22 cellular contexts compared by ENCODE assay signal in the genomic region with DNA sequence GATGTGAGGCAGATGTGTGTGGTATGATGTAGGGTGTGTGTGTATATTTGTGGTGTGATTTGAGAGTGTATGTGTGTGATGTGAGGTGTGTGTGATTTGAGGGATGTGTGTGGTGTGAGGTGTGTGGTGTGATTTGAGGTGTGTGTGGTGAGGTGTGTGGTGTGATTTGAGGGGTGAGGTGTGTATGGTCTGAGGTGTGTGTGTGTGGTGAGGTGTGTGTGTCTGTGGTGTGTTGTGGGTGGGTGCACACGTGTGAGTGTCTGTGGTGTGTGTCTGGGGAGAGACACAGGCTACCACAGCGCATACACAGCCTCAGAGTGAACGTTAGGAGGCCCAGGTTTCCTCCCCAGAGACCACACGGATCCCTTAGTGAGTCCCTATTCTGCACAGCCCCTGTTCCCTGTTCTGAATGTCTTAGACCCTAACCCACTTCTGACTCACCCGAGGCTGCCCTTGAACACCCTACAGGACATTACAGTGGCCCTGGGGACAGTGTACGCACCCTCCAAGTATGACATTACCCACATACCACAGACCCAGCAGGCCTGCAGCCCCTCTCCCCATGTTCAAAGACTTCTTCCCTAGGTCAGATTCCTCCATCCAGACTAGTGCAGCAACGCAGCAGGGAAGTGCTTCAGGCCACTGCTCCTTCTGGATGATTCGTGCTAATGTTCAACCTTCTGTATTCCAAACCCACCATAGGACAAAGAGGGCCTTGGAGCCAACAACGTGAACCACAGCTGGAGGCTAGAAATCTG. TPM values are rescaled to one million over a fixed set of nuclear protein-coding genes. Genes with fewer than 3 reads are reported as not detected.
"Had no signal": no experiment of that assay in that cellular context is flagged by ENCODE, and none has a peak within 500 bp of the region (broad histone marks: within the 10 kb centered on the region; RNA-seq: fewer than 3 reads in every experiment).

No MANE protein-coding gene starts in this region.

- H3K9me3 Mint-ChIP-seq: activated CD4-positive, alpha-beta T cell treated with anti-CD3 and anti-CD28 coated beads, Interleukin-2, amount 10 ng/mL, durations not matched to agents 7 days and 5 days; activated T-helper 2 cell treated with anti-CD3 and anti-CD28 coated beads, Interferon-gamma antibody, Interleukin-2, Interleukin-4, amounts not matched to agents 10 μg/mL and 5 μg/mL and 100 μg/mL, durations not matched to agents 14 hours and 24 hours and 36 hours; mesothelial cell of epicardium; neural crest cell; T-helper 2 cell treated with Interferon-gamma antibody and Interleukin-4, amounts not matched to agents 5 μg/mL and 100 μg/mL, for 36 hours had no signal

- H3K27ac Mint-ChIP-seq: activated CD4-positive, alpha-beta T cell treated with anti-CD3 and anti-CD28 coated beads, Interleukin-2, amount 10 ng/mL, durations not matched to agents 7 days and 5 days; activated T-helper 2 cell treated with anti-CD3 and anti-CD28 coated beads, Interferon-gamma antibody, Interleukin-2, Interleukin-4, amounts not matched to agents 10 μg/mL and 5 μg/mL and 100 μg/mL, durations not matched to agents 14 hours and 24 hours and 36 hours; mesothelial cell of epicardium; T-helper 2 cell treated with Interferon-gamma antibody and Interleukin-4, amounts not matched to agents 5 μg/mL and 100 μg/mL, for 36 hours had no signal

- H3K27me3 ChIP-seq: ovary, testis had no signal

- H3K4me3 ChIP-seq: cardiac muscle cell, gastrocnemius medialis, heart left ventricle, lung, ovary, stomach, testis, upper lobe of right lung had no signal

- H3K9me3 ChIP-seq: gastrocnemius medialis, heart left ventricle, ovary, stomach, testis, upper lobe of right lung had no signal

- ATAC-seq: gastrocnemius medialis, heart left ventricle, left colon, sciatic nerve, upper lobe of right lung had no signal

- DNase-seq: activated CD4-positive, alpha-beta T cell treated with anti-CD3 and anti-CD28 coated beads, Interleukin-2, amount 10 ng/mL, durations not matched to agents 7 days and 5 days; activated CD4-positive, CD25-positive, alpha-beta regulatory T cell; activated CD8-positive, alpha-beta memory T cell treated with anti-CD3 and anti-CD28 coated beads for 24 hours; activated naive CD4-positive, alpha-beta T cell treated with anti-CD3 and anti-CD28 coated beads, Interleukin-2, amount 50 U/mL, for 16 hours; erythroblast; gastrocnemius medialis; heart left ventricle; left colon; ovary; stimulated activated CD4-positive, alpha-beta T cell treated with anti-CD3 and anti-CD28 coated beads, Interleukin-1b, Interleukin-23, amount 100 ng/mL, for 48 hours; stomach; testis; upper lobe of right lung had no signal

- H3K27ac ChIP-seq: cardiac muscle cell, gastrocnemius medialis, heart left ventricle, ovary, stomach, testis, upper lobe of right lung had no signal

- H3K36me3 Mint-ChIP-seq: mesothelial cell of epicardium had no signal

- H3K4me3 Mint-ChIP-seq: activated CD4-positive, alpha-beta T cell treated with anti-CD3 and anti-CD28 coated beads, Interleukin-2, amount 10 ng/mL, durations not matched to agents 7 days and 5 days; mesothelial cell of epicardium; neural crest cell; T-helper 2 cell treated with Interferon-gamma antibody and Interleukin-4, amounts not matched to agents 5 μg/mL and 100 μg/mL, for 36 hours had no signal

- H3K36me3 ChIP-seq: cardiac muscle cell, gastrocnemius medialis, heart left ventricle, ovary, stomach, upper lobe of right lung had no signal

RNA-seq across cellular contexts. Expression of a gene that starts 3.5 kb away (rescaled TPM):
- total RNA-seq: neural crest cell had no signal

RNA-seq across cellular contexts. Expression of a gene that starts 20.8 kb away (rescaled TPM):
- total RNA-seq: activated CD4-positive, alpha-beta T cell treated with anti-CD3 and anti-CD28 coated beads, Interleukin-2, amount 10 ng/mL, durations not matched to agents 7 days and 5 days; activated T-helper 2 cell treated with anti-CD3 and anti-CD28 coated beads, Interferon-gamma antibody, Interleukin-2, Interleukin-4, amounts not matched to agents 10 μg/mL and 5 μg/mL and 100 μg/mL, durations not matched to agents 14 hours and 24 hours and 36 hours; cardiac muscle cell; dermis microvascular lymphatic vessel endothelial cell; gastrocnemius medialis; mesothelial cell of epicardium; neural crest cell; pulmonary artery endothelial cell had no signal
- polyA plus RNA-seq: cardiac muscle cell had no signal
